ENCODE assay signal across 8 cellular contexts in genomic region chr9:34457266-34458012, GRCh38. TPM values are rescaled to one million over a fixed set of nuclear protein-coding genes. Genes with fewer than 3 reads are reported as not detected.
DNase-seq lines count a peak whose midpoint lies in the region; ATAC-seq and TF ChIP-seq lines count a peak whose summit lies in the region.

No MANE protein-coding gene starts in this region.

- H2AFZ ChIP-seq in GM23338 (peak overlapping the region; percentile 94), mammary epithelial cell (ENCODE audit: low read depth, low read length) (peak overlapping the region; percentile 91)

- H3K9me3 ChIP-seq in mammary epithelial cell (replicated peaks; ENCODE audit: insufficient read depth, low read length) (no peaks in the 10 kb centered on the region), iPS-15b (ENCODE audit: control insufficient read depth, insufficient read depth, low read length) (no peaks in the 10 kb centered on the region)

- peaks cover 21% of the 10 kb centered on the region for H3K27me3 ChIP-seq in GM23338 (ENCODE audit: insufficient read depth)
- H3K27me3 ChIP-seq in mammary epithelial cell (ENCODE audit: insufficient read depth, low read length), result no peaks in the 10 kb centered on the region
- H3K27me3 ChIP-seq in iPS-15b (ENCODE audit: control insufficient read depth, insufficient read depth, low read length), result peaks cover 10% of the 10 kb centered on the region

- CTCF ChIA-PET in mammary epithelial cell (lab: Charles Lee; ENCODE audit: low non-redundant PET), result no interaction called here

- dilution Hi-C loops in mammary epithelial cell (cut with HindIII; ENCODE audit: low sequenced_read_pairs), result no loop called here

- H3K27me3 Mint-ChIP-seq in GM23338 (ENCODE audit: insufficient read depth, low read depth, poor library complexity), result peaks cover 28% of the 10 kb centered on the region

- H3K9ac ChIP-seq in mammary epithelial cell (ENCODE audit: insufficient read depth, low read length) (peak overlapping the region; percentile 78), iPS-15b (ENCODE audit: low read depth, low read length) (no peak overlapping the region)

- no peak overlapping the region for H3K27ac ChIP-seq in GM23338 (ENCODE audit: low read depth)
- H3K27ac ChIP-seq in mammary epithelial cell (ENCODE audit: insufficient read depth, low read depth, low read length), result peak overlapping the region; percentile 73

- H3K79me2 ChIP-seq in GM23338 (replicated peaks; ENCODE audit: insufficient read depth), result peaks cover 14% of the 10 kb centered on the region; the same call in 1 of the 2 replicates
- H3K79me2 ChIP-seq in mammary epithelial cell (ENCODE audit: insufficient read depth, low read length), result peaks cover 49% of the 10 kb centered on the region

- WGBS in mammary epithelial cell (ENCODE audit: low coverage, missing lambda C conversion rate), result 1% methylated on average over 16 of the region's 48 CpGs

- H3K4me1 ChIP-seq in GM23338 (ENCODE audit: insufficient read depth) (peaks cover 7% of the 10 kb centered on the region), mammary epithelial cell (ENCODE audit: insufficient read depth, low read length) (peaks cover 31% of the 10 kb centered on the region), iPS-15b (ENCODE audit: control insufficient read depth, insufficient read depth, low read length) (peaks cover 11% of the 10 kb centered on the region)

- 0 out of 2 replicates have a peak, but pooled peaks cover 5% of the 10 kb centered on the region for H3F3A ChIP-seq in GM23338 (replicated peaks; ENCODE audit: low read depth)

- peaks cover 2% of the 10 kb centered on the region; the same call in 1 of the 2 replicates for H4K20me1 ChIP-seq in GM23338 (replicated peaks; ENCODE audit: insufficient read depth)
- H4K20me1 ChIP-seq in mammary epithelial cell (ENCODE audit: insufficient read depth, low read length), result no peaks in the 10 kb centered on the region

- intact Hi-C loops in mammary epithelial cell (cut with micrococcal nuclease), result loop anchor here (1.0 to 2.0 kb wide), 2 partner anchors 21 to 43 kb away; no protein-coding TSS in a partner anchor

- TSS peak; percentile 48 for BruUV-seq in mammary epithelial cell (replicated peaks; lab: Mats Ljungman, UMichigan)

- ATAC-seq in GM23338 (peak; percentile 45), HG03565 (IDR thresholded peaks at IDR 0.05; ENCODE audit: unreplicated experiment) (no peak)

- peaks cover 27% of the 10 kb centered on the region for H3K4me1 Mint-ChIP-seq in GM23338

- H3K36me3 ChIP-seq in GM23338 (ENCODE audit: insufficient read depth) (no peaks in the 10 kb centered on the region), mammary epithelial cell (ENCODE audit: insufficient read depth, low read length) (no peaks in the 10 kb centered on the region), iPS-15b (ENCODE audit: control insufficient read depth, insufficient read depth, low read length) (no peaks in the 10 kb centered on the region)

- H3K4me3 ChIP-seq in GM23338 (peak overlapping the region; percentile 88), mammary epithelial cell (replicated peaks in 1 of 3; ENCODE audit: insufficient read depth in 1 of 3, low read depth in 2 of 3, low read length in 3 of 3) (peak overlapping the region; percentile 64 to 86 (median 77)), iPS-15b (ENCODE audit: low read depth, low read length) (peak overlapping the region; percentile 93)

- DNase-seq in ACHN, result peak; percentile 70
- peak; percentile 80 for DNase-seq in GM23338 (ENCODE audit: low spot score)
- DNase-seq in RPMI7951 (ENCODE audit: low read depth), result peak; percentile 67
- peak; percentile 66 for DNase-seq in mammary epithelial cell
- peak; percentile 77 for DNase-seq in putamen (ENCODE audit: low spot score)
- DNase-seq in SHP77 treated with DMSO at 0.1 percent for 48 hours (lab: John Stamatoyannopoulos, UW), result no peak

- H3K9me3 Mint-ChIP-seq in GM23338, result no peaks in the 10 kb centered on the region

- H3K4me3 Mint-ChIP-seq in GM23338, result peak overlapping the region; percentile 92

- in situ Hi-C loops in ACHN (cut with HindIII; ENCODE audit: low pct_ligation_motif_present, low pct_unique_long_range_greater_than_20kb, low sequenced_read_pairs) (no loop called here), mammary epithelial cell (cut with MboI; ENCODE audit: low sequenced_read_pairs in 2 of 2) (no loop called here)

- H3K9me2 ChIP-seq in GM23338 (ENCODE audit: insufficient read depth), result no peaks in the 10 kb centered on the region; the same call in 1 of the 2 replicates

- TF ChIP-seq CTCF in GM23338 (conservative IDR thresholded peaks at IDR 0.05; ENCODE audit: low read depth in 2 of 2), result no peak
- TF ChIP-seq CTCF in mammary epithelial cell (conservative IDR thresholded peaks at IDR 0.05 in 1 of 2, IDR thresholded peaks at IDR 0.05 in 1 of 2; ENCODE audit: extremely low read depth in 1 of 2, insufficient read depth in 1 of 2, low read depth in 1 of 2, low read length in 2 of 2), result no peak

- no peaks in the 10 kb centered on the region for H3K36me3 Mint-ChIP-seq in GM23338 (ENCODE audit: low read depth)

- H3K27ac Mint-ChIP-seq in GM23338, result no peak overlapping the region

- H3K4me2 ChIP-seq in GM23338 (peak overlapping the region; percentile 96), mammary epithelial cell (ENCODE audit: insufficient read depth, low read depth, low read length) (peak overlapping the region; percentile 95)

TF ChIP-seq in GM23338, 12 proteins besides CTCF, POLR2A, EP300 and RAD21 (continues in another document):
- TF ChIP-seq POLR2AphosphoS5 (IDR thresholded peaks at IDR 0.05; ENCODE audit: low read depth) (no peak), ZNF114 (CRISPR knock-in tag; IDR thresholded peaks at IDR 0.05) (no peak), EZH2phosphoT487 (IDR thresholded peaks at IDR 0.05; ENCODE audit: unreplicated experiment) (no peak), JUNB (IDR thresholded peaks at IDR 0.05; ENCODE audit: unreplicated experiment) (no peak), ETS1 (IDR thresholded peaks at IDR 0.05) (no peak), EZH2 (IDR thresholded peaks at IDR 0.05; ENCODE audit: low read depth, unreplicated experiment) (no peak), NANOG (IDR thresholded peaks at IDR 0.05; ENCODE audit: borderline replicate concordance) (no peak), STAT1 (IDR thresholded peaks at IDR 0.05; ENCODE audit: unreplicated experiment) (no peak), REST (IDR thresholded peaks at IDR 0.05; ENCODE audit: unreplicated experiment) (no peak)

RNA-seq across cellular contexts. Expression of gene FAM219A, which starts 0.9 kb away (rescaled TPM):
- total RNA-seq in GM23338 (2014; rRNA removed; shearing (Covaris generic)), result 6.1 and 7.2 TPM in 2 replicates
- polyA plus RNA-seq in GM23338 (2016; fragmentation: Nextera tagmentation; extraction: Ambion mirVana) (3.3 and 3.8 TPM in 2 replicates), mammary epithelial cell (9.2 TPM)
- total RNA-seq in RPMI7951 (2014; rRNA removed; shearing (Covaris generic)), result 10.7 and 11.2 TPM in 2 replicates
- total RNA-seq in mammary epithelial cell, result 10 to 100 TPM; 12.3 to 27.4 TPM
- 15.9 TPM for polyA minus RNA-seq in mammary epithelial cell

RNA-seq across cellular contexts. Expression of gene DNAI1, which starts 1.2 kb away (rescaled TPM):
- total RNA-seq in GM23338 (2014; rRNA removed; shearing (Covaris generic)), result 0.19 and 1.0 TPM in 2 replicates
- polyA plus RNA-seq in GM23338 (2016; fragmentation: Nextera tagmentation; extraction: Ambion mirVana) (0.82 and 1.1 TPM in 2 replicates), mammary epithelial cell (0.03 TPM)
- total RNA-seq in RPMI7951 (2014; rRNA removed; shearing (Covaris generic)), result not detected in 2 replicates
- total RNA-seq in mammary epithelial cell, result not detected
- not detected for polyA minus RNA-seq in mammary epithelial cell
